ENCODE assay signal across 10 cellular contexts in the genomic region with DNA sequence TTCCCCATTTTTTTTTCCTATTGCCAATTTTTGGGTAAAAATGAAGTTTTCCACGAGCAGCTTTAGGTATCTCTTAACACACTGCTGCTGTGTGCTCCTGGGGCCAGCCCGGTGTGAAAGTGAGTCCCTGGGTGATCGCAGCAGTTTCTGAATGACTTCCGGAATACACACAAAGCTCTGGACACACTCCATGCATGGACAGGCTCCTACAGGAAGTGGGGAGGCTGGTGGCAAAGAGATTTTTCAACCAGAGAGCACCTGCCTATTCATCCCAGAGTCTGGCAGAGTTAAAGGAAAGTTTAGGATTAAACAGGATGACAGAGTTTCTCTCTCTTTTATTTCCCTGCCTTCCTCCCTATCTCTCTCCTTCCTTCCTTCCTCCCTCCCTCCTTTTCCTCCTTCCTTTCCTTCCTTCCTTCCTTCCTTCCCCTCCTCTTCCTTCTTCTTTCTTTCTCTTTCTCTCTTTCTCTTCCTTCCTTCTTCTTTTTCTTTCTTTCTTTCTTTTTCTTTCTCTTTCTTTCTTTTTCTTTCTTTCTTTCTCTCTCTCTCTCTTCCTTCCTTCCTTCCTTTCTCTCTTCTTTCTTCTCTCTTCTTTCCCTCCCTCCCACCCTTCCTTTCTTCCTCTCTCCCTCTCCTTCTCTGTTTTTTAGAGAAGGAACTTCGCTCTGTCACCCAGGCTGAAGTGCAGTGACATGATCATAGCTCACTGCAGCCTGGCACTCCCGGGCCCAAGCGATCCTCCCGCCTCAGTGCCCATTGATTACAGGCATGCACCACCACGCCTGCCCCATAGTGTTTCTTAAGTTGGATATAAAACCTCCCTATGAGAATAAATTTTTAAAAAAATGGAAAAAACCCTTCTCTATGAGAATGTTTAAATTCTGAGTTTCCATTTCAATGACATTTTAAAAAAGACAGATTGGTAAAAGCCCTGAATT. TPM values are rescaled to one million over a fixed set of nuclear protein-coding genes. Genes with fewer than 3 reads are reported as not detected.
DNase-seq lines count a peak whose midpoint lies in the region; ATAC-seq, FAIRE-seq and TF ChIP-seq lines count a peak whose summit lies in the region.
"Had no signal": no experiment of that assay in that cellular context is flagged by ENCODE, and none has a peak within 500 bp of the region (broad histone marks: within the 10 kb centered on the region; RNA-seq: fewer than 3 reads in every experiment).

No MANE protein-coding gene starts in this region.

- no peaks in the 10 kb centered on the region for H3K36me3 ChIP-seq in keratinocyte (ENCODE audit: control insufficient read depth in 2 of 2, extremely low read depth in 1 of 2, insufficient read depth in 2 of 2, low read length in 2 of 2)

- H3K4me1 ChIP-seq in keratinocyte (ENCODE audit: control insufficient read depth, extremely low read depth, insufficient read depth, low read length), result peaks cover 10% of the 10 kb centered on the region

- H3K9ac ChIP-seq in keratinocyte (ENCODE audit: control insufficient read depth, extremely low read depth, insufficient read depth, low read length), result peak overlapping the region; percentile 46

- H3K27ac ChIP-seq in keratinocyte (ENCODE audit: control insufficient read depth, insufficient read depth, low read length), result peak overlapping the region; percentile 52

- no peaks in the 10 kb centered on the region for H3K9me1 ChIP-seq in keratinocyte (ENCODE audit: control insufficient read depth, extremely low read depth, insufficient read depth, low read length)

- dilution Hi-C loops in keratinocyte (cut with MboI; ENCODE audit: extremely low pct_ligation_motif_present, low sequenced_read_pairs), result no loop called here

- ATAC-seq in GM21360 (IDR thresholded peaks at IDR 0.05; ENCODE audit: unreplicated experiment) (peak; percentile 68), HG02623 (IDR thresholded peaks at IDR 0.05; ENCODE audit: unreplicated experiment) (no peak)

- FAIRE-seq in keratinocyte (lab: Jason Lieb, UNC), result peak; percentile 79
- FAIRE-seq: D721Med, TTC549 had no signal

- no peak overlapping the region for H3K4me3 ChIP-seq in keratinocyte (ENCODE audit: control insufficient read depth in 2 of 3, extremely low read depth in 1 of 3, insufficient read depth in 2 of 3, low read depth in 1 of 3, low read length in 3 of 3)

- H3K4me2 ChIP-seq in keratinocyte (ENCODE audit: control insufficient read depth, extremely low read depth, insufficient read depth, low read depth, low read length), result peak overlapping the region; percentile 61

- no peaks in the 10 kb centered on the region for H3K79me2 ChIP-seq in keratinocyte (ENCODE audit: control insufficient read depth, insufficient read depth, low read length)

- no peaks in the 10 kb centered on the region for H4K20me1 ChIP-seq in keratinocyte (ENCODE audit: control insufficient read depth, extremely low read depth, insufficient read depth, low read length)

- peak overlapping the region; percentile 66 for H2AFZ ChIP-seq in keratinocyte (ENCODE audit: control insufficient read depth, low read length)

- H3K27me3 ChIP-seq in keratinocyte (ENCODE audit: control insufficient read depth, extremely low read depth, insufficient read depth, low read length), result no peaks in the 10 kb centered on the region

- TF ChIP-seq CTCF in keratinocyte (optimal IDR thresholded peaks at IDR 0.05 in 1 of 3, IDR thresholded peaks at IDR 0.05 in 1 of 3, conservative IDR thresholded peaks at IDR 0.05 in 1 of 3; ENCODE audit: extremely low read depth in 1 of 3, insufficient read depth in 2 of 3, low read length in 3 of 3), result no peak

- DNase-seq in DMS153 treated with DMSO at 0.1 percent for 48 hours (lab: John Stamatoyannopoulos, UW; ENCODE audit: unreplicated experiment) (peak; percentile 48), LHCN-M2 (ENCODE audit: low read depth) (peak; percentile 29), keratinocyte (ENCODE audit: low read depth, low spot score) (no peak), LoVo (ENCODE audit: low spot score) (no peak), GDM1 (lab: John Stamatoyannopoulos, UW) (no peak)
- no peak for DNase-seq in activated effector memory CD4-positive, alpha-beta T cell treated with anti-CD3 and anti-CD28 coated beads, Interleukin-2, amount 50 U/mL, for 16 hours

- H3K9me3 ChIP-seq in keratinocyte (ENCODE audit: control insufficient read depth, low read depth, low read length), result no peaks in the 10 kb centered on the region

RNA-seq across cellular contexts. Expression of a gene that starts 38.7 kb away (rescaled TPM):
- total RNA-seq in LHCN-M2 (2014; rRNA removed), result 17.6 and 26.1 TPM in 2 replicates
- polyA plus RNA-seq in LHCN-M2 (2012), result 12.1 TPM
- polyA plus RNA-seq in keratinocyte, result 9.0 to 16.2 TPM (median 13.2 TPM) in 3 replicates
- 4.7 TPM for polyA plus RNA-seq in keratinocyte (2011; ENCODE audit: low read depth)
- 9.9 and 18.0 TPM in 2 replicates for polyA plus RNA-seq in keratinocyte (2011; cell fraction: cytosol; rRNA removed)
- polyA plus RNA-seq in keratinocyte (2011; cell fraction: nucleus; rRNA removed), result 9.9 and 11.6 TPM in 2 replicates
- 7.4 and 12.0 TPM in 2 replicates for polyA plus RNA-seq in keratinocyte (2012; ENCODE audit: low replicate concordance)
- polyA minus RNA-seq in keratinocyte, result 6.5 to 15.1 TPM (median 8.0 TPM) in 3 replicates
- polyA minus RNA-seq in keratinocyte (2011; cell fraction: cytosol; rRNA and poly(A)+ RNA removed), result 6.5 TPM
- 4.5 and 9.9 TPM in 2 replicates for polyA minus RNA-seq in keratinocyte (2011; cell fraction: nucleus; rRNA and poly(A)+ RNA removed)

Comparison
In these comparisons a context has a peak if more than half of its experiments do, and no peak if none do; other contexts are left out.
1. DNase-seq: peak in DMS153 treated with DMSO at 0.1 percent for 48 hours (single experiment) and LHCN-M2 (single experiment); none in keratinocyte (single experiment), LoVo (single experiment), GDM1 (single experiment) and activated effector memory CD4-positive, alpha-beta T cell treated with anti-CD3 and anti-CD28 coated beads, Interleukin-2, amount 50 U/mL, for 16 hours (single experiment).